1 cellular context compared by ENCODE assay signal in the genomic region with DNA sequence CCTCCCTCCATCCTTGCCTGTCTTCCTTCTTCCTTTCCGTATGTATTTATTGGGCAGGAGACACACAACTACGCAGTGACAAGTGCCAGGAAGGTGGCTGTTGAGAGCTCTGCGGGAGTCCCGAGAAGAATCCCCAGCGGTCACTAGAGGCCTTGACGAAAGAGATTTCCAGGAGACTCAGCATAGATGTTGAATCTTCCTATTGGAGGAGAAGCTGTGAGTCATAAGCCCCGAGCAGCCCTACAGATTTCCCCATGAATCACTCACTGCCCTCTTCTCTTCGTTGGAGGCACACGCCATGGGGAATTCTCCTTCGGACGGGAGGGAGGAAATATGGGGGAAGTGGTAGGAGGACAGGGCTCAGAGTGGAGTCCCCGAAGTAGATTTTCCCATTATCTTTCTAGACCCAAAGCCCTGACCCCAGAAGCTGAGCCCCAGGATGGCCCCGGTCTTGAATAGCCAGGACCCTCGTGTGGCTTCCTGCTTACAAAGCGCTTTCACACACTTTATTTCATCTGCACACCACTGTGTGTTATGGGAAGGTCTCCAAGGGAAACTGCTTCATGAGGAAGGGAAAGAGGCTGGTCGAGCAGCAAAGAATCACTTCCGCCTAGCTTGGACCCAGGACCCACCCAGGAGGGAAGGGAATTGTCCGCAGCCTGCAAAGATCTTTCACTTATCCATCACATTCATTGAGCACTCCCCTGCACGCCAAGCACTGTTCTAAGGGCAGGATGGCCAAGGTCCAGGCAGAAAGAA.
TF ChIP-seq lines count a peak whose summit lies in the region.

No MANE protein-coding gene starts in this region.

TF ChIP-seq in GM23338, 12 proteins besides CTCF, POLR2A, EP300 and RAD21 (continued from another document):
- TF ChIP-seq, protein P1, sequence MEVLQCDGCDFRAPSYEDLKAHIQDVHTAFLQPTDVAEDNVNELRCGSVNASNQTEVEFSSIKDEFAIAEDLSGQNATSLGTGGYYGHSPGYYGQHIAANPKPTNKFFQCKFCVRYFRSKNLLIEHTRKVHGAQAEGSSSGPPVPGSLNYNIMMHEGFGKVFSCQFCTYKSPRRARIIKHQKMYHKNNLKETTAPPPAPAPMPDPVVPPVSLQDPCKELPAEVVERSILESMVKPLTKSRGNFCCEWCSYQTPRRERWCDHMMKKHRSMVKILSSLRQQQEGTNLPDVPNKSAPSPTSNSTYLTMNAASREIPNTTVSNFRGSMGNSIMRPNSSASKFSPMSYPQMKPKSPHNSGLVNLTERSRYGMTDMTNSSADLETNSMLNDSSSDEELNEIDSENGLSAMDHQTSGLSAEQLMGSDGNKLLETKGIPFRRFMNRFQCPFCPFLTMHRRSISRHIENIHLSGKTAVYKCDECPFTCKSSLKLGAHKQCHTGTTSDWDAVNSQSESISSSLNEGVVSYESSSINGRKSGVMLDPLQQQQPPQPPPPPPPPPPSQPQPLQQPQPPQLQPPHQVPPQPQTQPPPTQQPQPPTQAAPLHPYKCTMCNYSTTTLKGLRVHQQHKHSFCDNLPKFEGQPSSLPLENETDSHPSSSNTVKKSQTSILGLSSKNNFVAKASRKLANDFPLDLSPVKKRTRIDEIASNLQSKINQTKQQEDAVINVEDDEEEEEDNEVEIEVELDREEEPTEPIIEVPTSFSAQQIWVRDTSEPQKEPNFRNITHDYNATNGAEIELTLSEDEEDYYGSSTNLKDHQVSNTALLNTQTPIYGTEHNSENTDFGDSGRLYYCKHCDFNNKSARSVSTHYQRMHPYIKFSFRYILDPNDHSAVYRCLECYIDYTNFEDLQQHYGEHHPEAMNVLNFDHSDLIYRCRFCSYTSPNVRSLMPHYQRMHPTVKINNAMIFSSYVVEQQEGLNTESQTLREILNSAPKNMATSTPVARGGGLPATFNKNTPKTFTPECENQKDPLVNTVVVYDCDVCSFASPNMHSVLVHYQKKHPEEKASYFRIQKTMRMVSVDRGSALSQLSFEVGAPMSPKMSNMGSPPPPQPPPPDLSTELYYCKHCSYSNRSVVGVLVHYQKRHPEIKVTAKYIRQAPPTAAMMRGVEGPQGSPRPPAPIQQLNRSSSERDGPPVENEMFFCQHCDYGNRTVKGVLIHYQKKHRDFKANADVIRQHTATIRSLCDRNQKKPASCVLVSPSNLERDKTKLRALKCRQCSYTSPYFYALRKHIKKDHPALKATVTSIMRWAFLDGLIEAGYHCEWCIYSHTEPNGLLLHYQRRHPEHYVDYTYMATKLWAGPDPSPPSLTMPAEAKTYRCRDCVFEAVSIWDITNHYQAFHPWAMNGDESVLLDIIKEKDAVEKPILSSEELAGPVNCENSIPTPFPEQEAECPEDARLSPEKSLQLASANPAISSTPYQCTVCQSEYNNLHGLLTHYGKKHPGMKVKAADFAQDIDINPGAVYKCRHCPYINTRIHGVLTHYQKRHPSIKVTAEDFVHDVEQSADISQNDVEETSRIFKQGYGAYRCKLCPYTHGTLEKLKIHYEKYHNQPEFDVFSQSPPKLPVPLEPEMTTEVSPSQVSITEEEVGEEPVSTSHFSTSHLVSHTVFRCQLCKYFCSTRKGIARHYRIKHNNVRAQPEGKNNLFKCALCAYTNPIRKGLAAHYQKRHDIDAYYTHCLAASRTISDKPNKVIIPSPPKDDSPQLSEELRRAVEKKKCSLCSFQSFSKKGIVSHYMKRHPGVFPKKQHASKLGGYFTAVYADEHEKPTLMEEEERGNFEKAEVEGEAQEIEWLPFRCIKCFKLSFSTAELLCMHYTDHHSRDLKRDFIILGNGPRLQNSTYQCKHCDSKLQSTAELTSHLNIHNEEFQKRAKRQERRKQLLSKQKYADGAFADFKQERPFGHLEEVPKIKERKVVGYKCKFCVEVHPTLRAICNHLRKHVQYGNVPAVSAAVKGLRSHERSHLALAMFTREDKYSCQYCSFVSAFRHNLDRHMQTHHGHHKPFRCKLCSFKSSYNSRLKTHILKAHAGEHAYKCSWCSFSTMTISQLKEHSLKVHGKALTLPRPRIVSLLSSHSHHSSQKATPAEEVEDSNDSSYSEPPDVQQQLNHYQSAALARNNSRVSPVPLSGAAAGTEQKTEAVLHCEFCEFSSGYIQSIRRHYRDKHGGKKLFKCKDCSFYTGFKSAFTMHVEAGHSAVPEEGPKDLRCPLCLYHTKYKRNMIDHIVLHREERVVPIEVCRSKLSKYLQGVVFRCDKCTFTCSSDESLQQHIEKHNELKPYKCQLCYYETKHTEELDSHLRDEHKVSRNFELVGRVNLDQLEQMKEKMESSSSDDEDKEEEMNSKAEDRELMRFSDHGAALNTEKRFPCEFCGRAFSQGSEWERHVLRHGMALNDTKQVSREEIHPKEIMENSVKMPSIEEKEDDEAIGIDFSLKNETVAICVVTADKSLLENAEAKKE (CRISPR knock-in tag; IDR thresholded peaks at IDR 0.05) = no peak
